17 cellular contexts compared by ENCODE assay signal in genomic region chr3:120497813-120498212, GRCh38. TPM values are rescaled to one million over a fixed set of nuclear protein-coding genes. Genes with fewer than 3 reads are reported as not detected.
DNase-seq lines count a peak whose midpoint lies in the region; ATAC-seq, FAIRE-seq and TF ChIP-seq lines count a peak whose summit lies in the region.
"Had no signal": no experiment of that assay in that cellular context is flagged by ENCODE, and none has a peak within 500 bp of the region (broad histone marks: within the 10 kb centered on the region; RNA-seq: fewer than 3 reads in every experiment).

No MANE protein-coding gene starts in this region.

- WGBS in suprapubic skin = 48% methylated on average over 2 of the region's 2 CpGs

- H3K9me3 ChIP-seq in astrocyte (ENCODE audit: insufficient read depth, low read depth, low read length) (peaks cover 10% of the 10 kb centered on the region), suprapubic skin (no peaks in the 10 kb centered on the region)
- H3K9me3 ChIP-seq: body of pancreas, mucosa of descending colon had no signal

- H3K27me3 ChIP-seq in astrocyte (ENCODE audit: insufficient read depth, low read length) (no peaks in the 10 kb centered on the region), suprapubic skin (no peaks in the 10 kb centered on the region)
- H3K27me3 ChIP-seq: body of pancreas had no signal

- H3K36me3 ChIP-seq in astrocyte (ENCODE audit: insufficient read depth, low read length) (no peaks in the 10 kb centered on the region), suprapubic skin (no peaks in the 10 kb centered on the region)

- H3K27ac ChIP-seq in astrocyte (ENCODE audit: low read depth, low read length) = peak overlapping the region; percentile 92
- H3K27ac ChIP-seq in suprapubic skin = peak overlapping the region; percentile 30
- H3K27ac ChIP-seq: body of pancreas, SK-N-MC had no signal

- peak overlapping the region; percentile 73 for H3K4me2 ChIP-seq in astrocyte (ENCODE audit: low read length)

- TF ChIP-seq POLR2A in suprapubic skin (IDR thresholded peaks at IDR 0.05) = no peak

- H3K27ac Mint-ChIP-seq in HFFc6 (peak overlapping the region; percentile 98), astrocyte (ENCODE audit: unreplicated experiment) (peak overlapping the region; percentile 53)

- no peak for TF ChIP-seq CTCF in HFFc6 (IDR thresholded peaks at IDR 0.05)
- TF ChIP-seq CTCF in astrocyte (IDR thresholded peaks at IDR 0.05; ENCODE audit: insufficient read depth, low read depth, low read length) = no peak
- TF ChIP-seq CTCF in suprapubic skin (IDR thresholded peaks at IDR 0.05) = no peak

- H3K36me3 Mint-ChIP-seq in HFFc6 (ENCODE audit: low read depth) (peaks cover 26% of the 10 kb centered on the region), astrocyte (ENCODE audit: low read depth, unreplicated experiment) (peaks cover 8% of the 10 kb centered on the region)

- TF ChIP-seq EP300 in suprapubic skin (IDR thresholded peaks at IDR 0.05) = no peak

- H4K20me1 ChIP-seq in astrocyte (ENCODE audit: insufficient read depth, low read length) = no peaks in the 10 kb centered on the region

- H3K27me3 Mint-ChIP-seq in HFFc6 (ENCODE audit: insufficient read depth) (no peaks in the 10 kb centered on the region; the same call in 1 of the 2 replicates), astrocyte (ENCODE audit: low read depth, unreplicated experiment) (no peaks in the 10 kb centered on the region)

- no peak overlapping the region for H2AFZ ChIP-seq in astrocyte (ENCODE audit: low read depth, low read length)

- peak; percentile 20 for FAIRE-seq in astrocyte (lab: Jason Lieb, UNC)
- FAIRE-seq: frontal cortex, HepG2 had no signal

- H3K9ac ChIP-seq in astrocyte (ENCODE audit: low read length) = peak overlapping the region; percentile 61

- DNase-seq in HFFc6 (peak; percentile 16), astrocyte (ENCODE audit: low read depth) (peak; percentile 50), iris pigment epithelial cell (ENCODE audit: low read depth) (peak; percentile 56), suprapubic skin (ENCODE audit: low spot score in 2 of 2) (no peak), inferior parietal cortex (ENCODE audit: extremely low spot score) (no peak), NCI-H2107 (lab: John Stamatoyannopoulos, UW) (no peak)
- DNase-seq: activated gamma-delta T cell; body of pancreas; effector CD8-positive, alpha-beta T cell; mucosa of descending colon; NCI-H2227 treated with DMSO at 0.1 percent for 48 hours; posterior cingulate gyrus; trophoblast cell had no signal

- no peaks in the 10 kb centered on the region for H3K79me2 ChIP-seq in astrocyte (ENCODE audit: insufficient read depth, low read length)

- H3K4me1 Mint-ChIP-seq in HFFc6 (ENCODE audit: low read depth) (peaks cover 54% of the 10 kb centered on the region), astrocyte (ENCODE audit: low read depth, unreplicated experiment) (peaks cover 42% of the 10 kb centered on the region)

- H3K4me1 ChIP-seq in astrocyte (ENCODE audit: insufficient read depth, low read length) (peaks cover 26% of the 10 kb centered on the region), suprapubic skin (peaks cover 13% of the 10 kb centered on the region)
- H3K4me1 ChIP-seq: body of pancreas had no signal

- H3K4me3 ChIP-seq in astrocyte (ENCODE audit: insufficient read depth, low read depth, low read length) = no peak overlapping the region
- H3K4me3 ChIP-seq in suprapubic skin = no peak overlapping the region
- H3K4me3 ChIP-seq: body of pancreas, mucosa of descending colon, SK-N-MC had no signal

- no peak for ATAC-seq in GM21367 (IDR thresholded peaks at IDR 0.05; ENCODE audit: unreplicated experiment)
- ATAC-seq: body of pancreas, HepG2, mucosa of descending colon had no signal

- H3K9me3 Mint-ChIP-seq in HFFc6 (peaks cover 31% of the 10 kb centered on the region), astrocyte (ENCODE audit: unreplicated experiment) (peaks cover 21% of the 10 kb centered on the region)

- peak overlapping the region; percentile 78 for H3K4me3 Mint-ChIP-seq in HFFc6
- no peak overlapping the region for H3K4me3 Mint-ChIP-seq in astrocyte (ENCODE audit: unreplicated experiment)

RNA-seq across cellular contexts. Expression of gene FSTL1, which starts 47.0 kb away (rescaled TPM):
- total RNA-seq in HFFc6 (2021; fragmentation: NEBNext Ultra II Directional; extraction: Animal tissue kit (Norgen Biotek cat#: 25700)) = 1,000 to 10,000 TPM; 1,595 to 1,958 (median 1,726) TPM
- total RNA-seq in astrocyte (1,010 and 1,056 TPM in 2 replicates), suprapubic skin (10 to 100 TPM; 58.3 to 75.3 (median 63.9) TPM)

Comparison
In these comparisons a context has a peak if more than half of its experiments do, and no peak if none do; other contexts are left out.
1. DNase-seq: peak in HFFc6 (single experiment), astrocyte (single experiment) and iris pigment epithelial cell (single experiment); none in suprapubic skin (0 of 2), inferior parietal cortex (single experiment) and NCI-H2107 (single experiment).
2. RNA of gene FSTL1, which starts 47.0 kb away (total RNA-seq): 1,595 to 1,958 TPM in HFFc6 and 1,010 to 1,056 TPM in astrocyte; 58.3 to 75.3 TPM in suprapubic skin; every median in the first group is over 10 times any median in the second.